Comparison of ENCODE assay signal across 21 cellular contexts in the genomic region with DNA sequence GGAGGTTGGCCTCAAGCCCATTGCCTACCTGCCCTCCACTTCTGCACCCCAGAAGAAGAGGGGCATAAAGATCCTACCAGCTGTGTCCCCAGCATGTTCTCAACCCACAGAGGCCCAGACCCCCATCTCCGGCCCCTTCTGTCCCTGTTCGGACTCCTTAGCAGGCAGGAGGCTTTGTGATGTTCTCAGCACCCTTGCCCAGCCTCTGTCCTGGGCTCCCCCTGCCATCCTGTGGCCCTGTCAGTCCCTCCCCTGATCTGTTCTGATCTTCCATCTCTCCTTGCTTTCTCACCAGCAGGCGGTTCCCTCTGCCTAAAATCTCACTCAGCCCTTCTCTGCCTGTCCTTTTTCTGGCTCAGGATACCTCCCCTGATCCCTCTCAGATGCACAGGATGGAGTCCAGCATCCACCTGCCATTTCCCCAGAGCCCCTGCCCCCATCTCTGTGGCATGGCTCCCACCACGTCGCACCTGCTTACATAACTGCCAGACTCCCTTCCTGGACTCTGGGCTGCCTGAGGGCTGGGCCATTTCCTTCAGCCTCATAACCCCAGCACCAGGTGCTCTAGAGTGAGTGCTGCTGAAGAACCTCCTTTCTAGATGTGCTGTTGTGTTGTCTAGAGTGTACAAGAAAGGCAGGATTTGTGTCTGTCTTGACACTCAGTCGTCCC.
DNase-seq lines count a peak whose midpoint lies in the region; FAIRE-seq and TF ChIP-seq lines count a peak whose summit lies in the region.
"Had no signal": no experiment of that assay in that cellular context is flagged by ENCODE, and none has a peak within 500 bp of the region (broad histone marks: within the 10 kb centered on the region; RNA-seq: fewer than 3 reads in every experiment).

No MANE protein-coding gene starts in this region.

- TF ChIP-seq EP300 in H1 (IDR thresholded peaks at IDR 0.05; ENCODE audit: borderline replicate concordance in 1 of 2, low read depth in 2 of 2, low read length in 2 of 2) = no peak

- peaks cover 0 to 8% (median 3%) of the 10 kb centered on the region in 4 experiments; a peak in 4 of 8 replicates for H3K36me3 ChIP-seq in H1 (ENCODE audit: control insufficient read depth in 2 of 4, insufficient read depth in 4 of 4, low read length in 3 of 4)
- no peaks in the 10 kb centered on the region for H3K36me3 ChIP-seq in small intestine (ENCODE audit: control insufficient read depth in 2 of 2, insufficient read depth in 2 of 2, low read length in 2 of 2)
- no peaks in the 10 kb centered on the region for H3K36me3 ChIP-seq in breast epithelium
- H3K36me3 ChIP-seq: uterus had no signal

- H3K79me1 ChIP-seq in H1 (ENCODE audit: low read depth, low read length) = no peaks in the 10 kb centered on the region

- H4K5ac ChIP-seq in H1 (ENCODE audit: insufficient read length, low read depth, low read length) = no peak overlapping the region

- no peak overlapping the region for H2AFZ ChIP-seq in H1 (ENCODE audit: low read length)

- DNase-seq in SHP77 (lab: John Stamatoyannopoulos, UW) (peak; percentile 50 to 64), SHP77 treated with DMSO at 0.1 percent for 48 hours (lab: John Stamatoyannopoulos, UW) (no peak), NCI-H1105 (lab: John Stamatoyannopoulos, UW) (peak; percentile 42), H1 (ENCODE audit: low read depth in 1 of 2, low spot score in 2 of 2) (no peak), small intestine (peak; percentile 49), NCI-H1436 (lab: John Stamatoyannopoulos, UW) (no peak), breast epithelium (ENCODE audit: low spot score in 2 of 2) (no peak), AG08396 (ENCODE audit: low spot score) (no peak)
- DNase-seq: activated CD4-positive, alpha-beta T cell treated with anti-CD3 and anti-CD28 coated beads for 36 hours; immature natural killer cell; MM.1S; mucosa of descending colon; NCI-H1930; NCI-H524; nucleus accumbens; stimulated activated CD4-positive, alpha-beta T cell treated with anti-CD3 and anti-CD28 coated beads, Interleukin-12 subunit alpha, Interleukin-12 subunit beta, amount 100 ng/mL, for 4 hours; SW 1271 had no signal

- H4K8ac ChIP-seq in H1 (ENCODE audit: extremely low read depth, insufficient read depth, low read length) = no peak overlapping the region

- no peak overlapping the region for H4K91ac ChIP-seq in H1 (replicated peaks; ENCODE audit: insufficient read length, low read length)

- H3K23ac ChIP-seq in H1 (ENCODE audit: insufficient read length) = no peak overlapping the region

- CTCF ChIA-PET in H1 (lab: Charles Lee; ENCODE audit: partially characterized antibody) = interaction anchor here (0.7 to 4.3 kb wide), 11 partner anchors 15 to 772 kb away, joined by 3 to 27 read pairs (median 6); no protein-coding TSS in a partner anchor

- H2BK15ac ChIP-seq in H1 (ENCODE audit: low read length) = no peak overlapping the region

- no peak overlapping the region for H3K18ac ChIP-seq in H1 (ENCODE audit: extremely low read depth, low read length)

- H2BK5ac ChIP-seq in H1 (ENCODE audit: low read depth, low read length) = no peak overlapping the region

- H3K4me2 ChIP-seq in H1 (ENCODE audit: insufficient read depth in 1 of 2, low read depth in 2 of 2, low read length in 2 of 2) = no peak overlapping the region
- H3K4me2 ChIP-seq: A549 had no signal

- H2BK120ac ChIP-seq in H1 (replicated peaks; ENCODE audit: low read depth, low read length) = no peak overlapping the region

- FAIRE-seq in H1 (lab: Jason Lieb, UNC) = no peak
- FAIRE-seq in small intestine (lab: Jason Lieb, UNC) = no peak
- FAIRE-seq: A549, bronchial epithelial cell had no signal

- H3K4me1 ChIP-seq in H1 (replicated peaks in 1 of 4; ENCODE audit: control insufficient read depth in 3 of 4, insufficient read depth in 4 of 4, low read length in 3 of 4) = peaks cover 0 to 3% (median under 1%) of the 10 kb centered on the region in 4 experiments; a peak in 3 of 7 replicates
- peaks cover 0 to 10% of the 10 kb centered on the region in 2 donors for H3K4me1 ChIP-seq in small intestine (ENCODE audit: control insufficient read depth in 2 of 2, insufficient read depth in 1 of 2, low read depth in 1 of 2, low read length in 1 of 2)
- H3K4me1 ChIP-seq in breast epithelium = peaks cover 0 to 3% of the 10 kb centered on the region in 2 donors

- TF ChIP-seq POLR2A in H1 (IDR thresholded peaks at IDR 0.05; ENCODE audit: control extremely low read depth in 1 of 2, low read depth in 2 of 2, low read length in 2 of 2) = no peak
- TF ChIP-seq POLR2A in breast epithelium (IDR thresholded peaks at IDR 0.05) = no peak

- H3K27me3 ChIP-seq in H1 (replicated peaks in 1 of 4; ENCODE audit: control insufficient read depth in 3 of 4, extremely low read depth in 1 of 4, insufficient read depth in 3 of 4, low read length in 3 of 4) (no peaks in the 10 kb centered on the region), small intestine (ENCODE audit: control insufficient read depth in 2 of 2, insufficient read depth in 2 of 2, low read length in 2 of 2) (no peaks in the 10 kb centered on the region), breast epithelium (no peaks in the 10 kb centered on the region)
- H3K27me3 ChIP-seq: adrenal gland, uterus had no signal

- no peak overlapping the region for H2BK20ac ChIP-seq in H1 (ENCODE audit: low read length)

- no peaks in the 10 kb centered on the region for H3K79me2 ChIP-seq in H1 (ENCODE audit: control insufficient read depth in 1 of 2, insufficient read depth in 2 of 2, low read length in 2 of 2)

- TF ChIP-seq CTCF in H1 (IDR thresholded peaks at IDR 0.05; ENCODE audit: control extremely low read depth in 1 of 3, insufficient read depth in 1 of 3, low read depth in 1 of 3, low read length in 3 of 3) (no peak), breast epithelium (IDR thresholded peaks at IDR 0.05) (no peak)

- intact Hi-C loops in breast epithelium (cut with DNase I; ENCODE audit: low total_unique reads) = no loop called here

- H3K9ac ChIP-seq in H1 (replicated peaks in 1 of 4; ENCODE audit: extremely low read depth in 1 of 4, low read depth in 3 of 4, low read length in 3 of 4) = no peak overlapping the region

- H3K23me2 ChIP-seq in H1 (ENCODE audit: low read depth, low read length) = no peaks in the 10 kb centered on the region

- TF ChIP-seq RAD21 in H1 (IDR thresholded peaks at IDR 0.05 in 1 of 2, conservative IDR thresholded peaks at IDR 0.05 in 1 of 2; ENCODE audit: low read depth in 2 of 2, low read length in 2 of 2) = no peak

- H3K9me3 ChIP-seq in H1 (ENCODE audit: insufficient read depth in 2 of 2, low read depth in 1 of 2, low read length in 1 of 2) (peaks cover 5 to 7% of the 10 kb centered on the region in 2 experiments; a peak in 2 of 4 replicates), small intestine (ENCODE audit: control insufficient read depth, low read depth) (no peaks in the 10 kb centered on the region), breast epithelium (no peaks in the 10 kb centered on the region)
- H3K9me3 ChIP-seq: adrenal gland, mucosa of descending colon had no signal

- H4K20me1 ChIP-seq in H1 (replicated peaks in 1 of 2; ENCODE audit: control insufficient read depth in 1 of 2, insufficient read depth in 2 of 2, low read length in 2 of 2) = no peaks in the 10 kb centered on the region

- no peak overlapping the region for H3K14ac ChIP-seq in H1 (ENCODE audit: insufficient read length)

- no peak overlapping the region for H2AK5ac ChIP-seq in H1 (ENCODE audit: low read depth, low read length)

- H3K4ac ChIP-seq in H1 (replicated peaks; ENCODE audit: insufficient read length, low read depth, low read length) = no peak overlapping the region

- 77% methylated on average over 6 of the region's 6 CpGs; no CpG with 5 or more reads in 1 of the 2 experiments for WGBS in H1 (ENCODE audit: extremely low coverage in 1 of 2, insufficient coverage in 1 of 2, insufficient read length in 1 of 2, insufficient replicate concordance in 2 of 2, low coverage in 1 of 2, low lambda C conversion rate in 2 of 2, missing lambda C conversion rate in 1 of 2), 2 experiments
- WGBS in small intestine, 3 donors = 58 to 79% (median 66%) methylated on average over 6 of the region's 6 CpGs

- 0 out of 2 replicates have a peak overlapping the region, but pooled peaks have one; percentile 23 for H2BK12ac ChIP-seq in H1 (ENCODE audit: low read depth, low read length)

- H3K4me3 ChIP-seq in H1 (ENCODE audit: extremely low read depth in 1 of 4, insufficient read depth in 2 of 4, low read depth in 3 of 4, low read length in 4 of 4) (no peak overlapping the region), small intestine (ENCODE audit: low read depth in 1 of 2, low read length in 2 of 2) (no peak overlapping the region), breast epithelium (no peak overlapping the region)
- H3K4me3 ChIP-seq: A549, adrenal gland, mucosa of descending colon, uterus had no signal

- POLR2A ChIA-PET in H1 (lab: Charles Lee; ENCODE audit: partially characterized antibody) = no interaction called here

- H3K56ac ChIP-seq in H1 (replicated peaks; ENCODE audit: insufficient read length, low read depth, low read length) = no peak overlapping the region

- H3K27ac ChIP-seq in H1 (ENCODE audit: low read depth, low read length) (no peak overlapping the region), small intestine (ENCODE audit: low read depth in 1 of 2, low read length in 1 of 2) (peak overlapping the region in 1 of 2 donors; percentile 83), breast epithelium (no peak overlapping the region)
- H3K27ac ChIP-seq: A549, adrenal gland, uterus had no signal

TF ChIP-seq in H1, 55 proteins besides CTCF, POLR2A, EP300 and RAD21 (continues in another document):
- TF ChIP-seq SIRT6 (IDR thresholded peaks at IDR 0.05; ENCODE audit: low read length) (no peak), KDM1A (IDR thresholded peaks at IDR 0.05; ENCODE audit: borderline replicate concordance, low read length) (no peak), BRCA1 (IDR thresholded peaks at IDR 0.05; ENCODE audit: low read depth, low read length) (no peak), JUND (IDR thresholded peaks at IDR 0.05; ENCODE audit: low read length) (no peak), CHD2 (IDR thresholded peaks at IDR 0.05; ENCODE audit: low read length) (no peak), JUN (IDR thresholded peaks at IDR 0.05; ENCODE audit: low read depth, low read length) (no peak), GTF2F1 (IDR thresholded peaks at IDR 0.05; ENCODE audit: borderline replicate concordance, low read depth, low read length) (no peak), EGR1 (IDR thresholded peaks at IDR 0.05; ENCODE audit: borderline replicate concordance, low read depth, low read length) (no peak), EZH2 (IDR thresholded peaks at IDR 0.05; ENCODE audit: low read depth, low read length, severe bottlenecking) (no peak)
- TF ChIP-seq, protein P1, sequence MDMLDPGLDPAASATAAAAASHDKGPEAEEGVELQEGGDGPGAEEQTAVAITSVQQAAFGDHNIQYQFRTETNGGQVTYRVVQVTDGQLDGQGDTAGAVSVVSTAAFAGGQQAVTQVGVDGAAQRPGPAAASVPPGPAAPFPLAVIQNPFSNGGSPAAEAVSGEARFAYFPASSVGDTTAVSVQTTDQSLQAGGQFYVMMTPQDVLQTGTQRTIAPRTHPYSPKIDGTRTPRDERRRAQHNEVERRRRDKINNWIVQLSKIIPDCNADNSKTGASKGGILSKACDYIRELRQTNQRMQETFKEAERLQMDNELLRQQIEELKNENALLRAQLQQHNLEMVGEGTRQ (IDR thresholded peaks at IDR 0.05; ENCODE audit: low read length) = no peak

Comparison
In these comparisons a context has a peak if more than half of its experiments do, and no peak if none do; other contexts are left out.
1. DNase-seq: peak in SHP77 (2 of 2), NCI-H1105 (single experiment) and small intestine (single experiment); none in SHP77 treated with DMSO at 0.1 percent for 48 hours (single experiment), H1 (0 of 2), NCI-H1436 (single experiment), breast epithelium (0 of 2) and AG08396 (single experiment).